ENCODE assay signal across 11 cellular contexts in the genomic region with DNA sequence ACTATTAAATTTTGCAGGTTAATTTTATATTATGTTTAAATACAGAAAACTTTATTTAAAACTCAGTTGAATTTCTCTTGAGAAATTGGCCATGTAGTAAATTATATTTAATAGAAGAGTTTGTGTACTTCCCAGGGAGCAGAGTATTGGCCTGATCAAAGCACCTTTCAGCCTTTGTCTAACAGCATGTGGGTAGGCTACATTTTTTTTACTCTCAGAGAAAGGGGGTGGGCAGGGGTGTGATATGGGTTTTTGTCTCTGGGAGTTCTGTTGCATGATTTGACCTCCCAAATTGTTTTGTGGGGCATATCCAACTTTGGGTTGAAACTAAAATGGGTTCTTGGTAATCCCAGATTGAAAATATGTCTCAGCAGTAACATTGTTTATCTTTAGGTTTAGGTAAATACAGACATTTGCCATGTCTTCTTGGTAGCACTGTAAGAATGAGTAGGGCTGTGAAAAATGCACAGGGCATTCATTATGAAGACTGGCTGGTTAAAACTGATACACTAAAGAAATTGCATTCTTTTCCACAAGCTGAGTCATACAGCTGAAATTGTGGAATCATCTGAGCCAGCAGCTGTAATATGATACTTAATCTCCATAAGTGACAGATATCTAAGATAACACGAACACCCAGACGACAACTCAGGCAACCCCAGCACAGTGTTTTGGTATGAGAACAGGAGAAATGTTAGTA.
DNase-seq lines count a peak whose midpoint lies in the region; ATAC-seq, FAIRE-seq and TF ChIP-seq lines count a peak whose summit lies in the region.
"Had no signal": no experiment of that assay in that cellular context is flagged by ENCODE, and none has a peak within 500 bp of the region (broad histone marks: within the 10 kb centered on the region; RNA-seq: fewer than 3 reads in every experiment).

No MANE protein-coding gene starts in this region.

- H3K4me1 Mint-ChIP-seq in activated CD8-positive, alpha-beta memory T cell treated with anti-CD3 and anti-CD28 coated beads, Interleukin-2, amount 10 ng/mL, durations not matched to agents 7 days and 5 days = peaks cover 17% of the 10 kb centered on the region

- no peak overlapping the region for H3K27ac Mint-ChIP-seq in activated CD8-positive, alpha-beta memory T cell treated with anti-CD3 and anti-CD28 coated beads, Interleukin-2, amount 10 ng/mL, durations not matched to agents 7 days and 5 days

- H3K79me2 ChIP-seq in keratinocyte (ENCODE audit: control insufficient read depth, insufficient read depth, low read length) = no peaks in the 10 kb centered on the region

- DNase-seq in HS-27A (ENCODE audit: low read depth) (peak; percentile 86), adrenal gland (peak in 6 of 7 donors; percentile 45 to 77 (median 58)), keratinocyte (ENCODE audit: low read depth, low spot score) (no peak), activated T-cell treated with anti-CD3 and anti-CD28 coated beads for 4 hours (no peak), NK-92 (lab: John Stamatoyannopoulos, UW; ENCODE audit: unreplicated experiment) (no peak), DMS114 treated with DMSO at 0.1 percent for 48 hours (lab: John Stamatoyannopoulos, UW; ENCODE audit: unreplicated experiment) (no peak)
- no peak for DNase-seq in activated CD8-positive, alpha-beta memory T cell treated with anti-CD3 and anti-CD28 coated beads, Interleukin-2, amount 10 ng/mL, durations not matched to agents 7 days and 5 days
- DNase-seq: cerebellar nuclear complex; NCI-H2227 treated with DMSO at 0.1 percent for 48 hours; stimulated activated CD4-positive, alpha-beta T cell treated with anti-CD3 and anti-CD28 coated beads, Interleukin-4, amount 100 ng/mL, for 24 hours had no signal

- no peaks in the 10 kb centered on the region for H3K9me3 Mint-ChIP-seq in activated CD8-positive, alpha-beta memory T cell treated with anti-CD3 and anti-CD28 coated beads, Interleukin-2, amount 10 ng/mL, durations not matched to agents 7 days and 5 days (ENCODE audit: low read depth)

- FAIRE-seq in keratinocyte (lab: Jason Lieb, UNC) = peak; percentile 98

- H4K20me1 ChIP-seq in keratinocyte (ENCODE audit: control insufficient read depth, extremely low read depth, insufficient read depth, low read length) = no peaks in the 10 kb centered on the region

- H3K4me1 ChIP-seq in adrenal gland (replicated peaks in 1 of 2) (peaks cover 5 to 11% of the 10 kb centered on the region in 2 donors), keratinocyte (ENCODE audit: control insufficient read depth, extremely low read depth, insufficient read depth, low read length) (peaks cover 33% of the 10 kb centered on the region)

- no peaks in the 10 kb centered on the region for H3K36me3 ChIP-seq in adrenal gland (replicated peaks in 1 of 2)
- H3K36me3 ChIP-seq in keratinocyte (ENCODE audit: control insufficient read depth in 2 of 2, extremely low read depth in 1 of 2, insufficient read depth in 2 of 2, low read length in 2 of 2) = no peaks in the 10 kb centered on the region

- no peak for TF ChIP-seq POLR2A in adrenal gland (IDR thresholded peaks at IDR 0.05)

- H3K27me3 Mint-ChIP-seq in activated CD8-positive, alpha-beta memory T cell treated with anti-CD3 and anti-CD28 coated beads, Interleukin-2, amount 10 ng/mL, durations not matched to agents 7 days and 5 days = peaks cover 59% of the 10 kb centered on the region

- no peak overlapping the region for H3K4me3 Mint-ChIP-seq in activated CD8-positive, alpha-beta memory T cell treated with anti-CD3 and anti-CD28 coated beads, Interleukin-2, amount 10 ng/mL, durations not matched to agents 7 days and 5 days

- no peak overlapping the region for H3K4me3 ChIP-seq in adrenal gland
- H3K4me3 ChIP-seq in keratinocyte (ENCODE audit: control insufficient read depth in 2 of 3, extremely low read depth in 1 of 3, insufficient read depth in 2 of 3, low read depth in 1 of 3, low read length in 3 of 3) = peak overlapping the region in 2 of 3 experiments; percentile 36 to 46

- intact Hi-C loops in adrenal gland (cut with DNase I) = no loop called here

- H3K9me1 ChIP-seq in keratinocyte (ENCODE audit: control insufficient read depth, extremely low read depth, insufficient read depth, low read length) = no peaks in the 10 kb centered on the region

- peak overlapping the region; percentile 74 for H3K4me2 ChIP-seq in keratinocyte (ENCODE audit: control insufficient read depth, extremely low read depth, insufficient read depth, low read depth, low read length)

- H3K9ac ChIP-seq in keratinocyte (ENCODE audit: control insufficient read depth, extremely low read depth, insufficient read depth, low read length) = peak overlapping the region; percentile 58

- H3K27me3 ChIP-seq in adrenal gland = no peaks in the 10 kb centered on the region
- no peaks in the 10 kb centered on the region for H3K27me3 ChIP-seq in keratinocyte (ENCODE audit: control insufficient read depth, extremely low read depth, insufficient read depth, low read length)

- peaks cover 24% of the 10 kb centered on the region for H3K36me3 Mint-ChIP-seq in activated CD8-positive, alpha-beta memory T cell treated with anti-CD3 and anti-CD28 coated beads, Interleukin-2, amount 10 ng/mL, durations not matched to agents 7 days and 5 days

- 3 to 13% (median 8%) methylated on average over 2 of the region's 2 CpGs for WGBS in adrenal gland, 4 donors

- no peaks in the 10 kb centered on the region for H3K9me3 ChIP-seq in adrenal gland (replicated peaks in 1 of 3)
- no peaks in the 10 kb centered on the region for H3K9me3 ChIP-seq in keratinocyte (ENCODE audit: control insufficient read depth, low read depth, low read length)

- no peak for ATAC-seq in activated CD8-positive, alpha-beta memory T cell treated with anti-CD3 and anti-CD28 coated beads, Interleukin-2, amount 10 ng/mL, durations not matched to agents 7 days and 5 days

- CTCF ChIA-PET in activated CD8-positive, alpha-beta memory T cell treated with anti-CD3 and anti-CD28 coated beads, Interleukin-2, amount 10 ng/mL, durations not matched to agents 7 days and 5 days (lab: Charles Lee) = no interaction called here

- TF ChIP-seq CTCF in 22Rv1 (IDR thresholded peaks at IDR 0.05) (no peak), adrenal gland (IDR thresholded peaks at IDR 0.05) (no peak), keratinocyte (optimal IDR thresholded peaks at IDR 0.05 in 1 of 3, IDR thresholded peaks at IDR 0.05 in 1 of 3, conservative IDR thresholded peaks at IDR 0.05 in 1 of 3; ENCODE audit: extremely low read depth in 1 of 3, insufficient read depth in 2 of 3, low read length in 3 of 3) (no peak)

- H3K27ac ChIP-seq in 22Rv1 (peak overlapping the region; percentile 45), adrenal gland (peak overlapping the region in 2 of 5 donors; percentile 30 to 39), keratinocyte (ENCODE audit: control insufficient read depth, insufficient read depth, low read length) (peak overlapping the region; percentile 90)

- dilution Hi-C loops in keratinocyte (cut with MboI; ENCODE audit: extremely low pct_ligation_motif_present, low sequenced_read_pairs) = no loop called here

- peak overlapping the region; percentile 51 for H2AFZ ChIP-seq in keratinocyte (ENCODE audit: control insufficient read depth, low read length)

Comparison
In these comparisons a context has a peak if more than half of its experiments do, and no peak if none do; other contexts are left out.
1. DNase-seq: peak in HS-27A (single experiment) and adrenal gland (6 of 7); none in keratinocyte (single experiment), activated T-cell treated with anti-CD3 and anti-CD28 coated beads for 4 hours (single experiment), NK-92 (single experiment), activated CD8-positive, alpha-beta memory T cell treated with anti-CD3 and anti-CD28 coated beads, Interleukin-2, amount 10 ng/mL, durations not matched to agents 7 days and 5 days (single experiment) and DMS114 treated with DMSO at 0.1 percent for 48 hours (single experiment).
2. H3K4me3 ChIP-seq: peak in keratinocyte (2 of 3); none in adrenal gland (0 of 4).